Comparison of ENCODE assay signal across 8 cellular contexts in the genomic region with DNA sequence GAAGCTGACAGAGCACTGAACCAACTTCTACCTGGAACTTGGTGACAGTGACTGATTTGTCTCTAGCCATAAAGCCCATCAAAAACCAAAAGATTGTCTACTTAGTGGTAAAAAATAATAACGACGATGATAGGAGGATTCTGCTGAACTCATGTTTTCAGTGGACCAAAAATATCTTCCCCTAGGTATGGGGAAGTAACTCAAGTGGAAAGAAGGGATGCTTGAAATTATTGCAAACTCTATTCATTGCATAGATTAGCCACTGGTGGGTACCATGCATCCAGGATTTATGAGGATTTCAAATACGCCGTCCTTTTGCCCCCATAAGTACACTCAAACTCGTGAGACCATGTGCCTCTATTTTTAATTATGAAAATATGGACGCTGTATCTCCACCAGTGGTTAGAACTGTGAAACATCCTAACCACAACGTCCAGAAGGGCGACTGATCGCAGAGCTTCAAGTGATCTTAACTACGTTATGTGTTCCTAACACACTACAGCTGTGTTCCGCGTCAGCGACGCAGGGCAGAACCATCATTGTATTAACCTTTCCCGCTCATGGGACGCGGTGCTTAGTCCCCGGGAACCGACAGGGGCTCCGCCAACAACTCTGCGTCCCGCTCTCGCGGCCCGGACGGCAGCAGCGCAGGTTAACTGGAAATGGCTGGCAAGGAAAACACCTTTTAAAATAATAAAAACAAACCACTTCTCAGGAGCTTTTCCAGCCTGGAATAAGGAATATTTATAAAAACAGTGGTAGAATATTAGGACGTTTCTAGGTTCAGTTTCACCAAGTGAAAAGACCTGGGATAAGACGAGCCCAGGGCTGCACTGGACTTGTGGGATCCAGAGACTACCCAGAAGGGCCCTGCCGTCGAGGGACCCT. TPM values are rescaled to one million over a fixed set of nuclear protein-coding genes. Genes with fewer than 3 reads are reported as not detected.
DNase-seq lines count a peak whose midpoint lies in the region; ATAC-seq lines count a peak whose summit lies in the region.

No MANE protein-coding gene starts in this region.

- peak; percentile 45 for ATAC-seq in HG02938 (IDR thresholded peaks at IDR 0.05; ENCODE audit: unreplicated experiment)
- ATAC-seq in activated CD4-positive, CD25-positive, alpha-beta regulatory T cell treated with anti-CD3 and anti-CD28 coated beads, Interleukin-2, amount 50 U/mL, for 24 hours: peak; percentile 21 to 22

- DNase-seq in NCI-H1417 (lab: John Stamatoyannopoulos, UW): peak; percentile 59 to 82 (median 76)
- no peak for DNase-seq in NCI-H1417 treated with DMSO at 0.1 percent for 48 hours (lab: John Stamatoyannopoulos, UW)
- peak; percentile 53 for DNase-seq in NCI-H2171 (lab: John Stamatoyannopoulos, UW)
- peak; percentile 26 for DNase-seq in cerebellum (ENCODE audit: low spot score)
- DNase-seq in left kidney (ENCODE audit: low read depth, low spot score): peak; percentile 84
- DNase-seq in stimulated activated CD4-positive, alpha-beta T cell treated with anti-CD3 and anti-CD28 coated beads, Interleukin-2, amount 100 ng/mL, for 4 hours (ENCODE audit: low read depth): peak; percentile 21

RNA-seq across cellular contexts. Expression of gene PEX1, which starts 0.8 kb away (rescaled TPM):
- 52.7 TPM for total RNA-seq in cerebellum

RNA-seq across cellular contexts. Expression of gene RBM48, which starts 1.1 kb away (rescaled TPM):
- 18.2 TPM for total RNA-seq in cerebellum

RNA-seq across cellular contexts. Expression of gene ERVW-1, which starts 49.8 kb away (rescaled TPM):
- not detected for total RNA-seq in cerebellum
